In the genomic region with DNA sequence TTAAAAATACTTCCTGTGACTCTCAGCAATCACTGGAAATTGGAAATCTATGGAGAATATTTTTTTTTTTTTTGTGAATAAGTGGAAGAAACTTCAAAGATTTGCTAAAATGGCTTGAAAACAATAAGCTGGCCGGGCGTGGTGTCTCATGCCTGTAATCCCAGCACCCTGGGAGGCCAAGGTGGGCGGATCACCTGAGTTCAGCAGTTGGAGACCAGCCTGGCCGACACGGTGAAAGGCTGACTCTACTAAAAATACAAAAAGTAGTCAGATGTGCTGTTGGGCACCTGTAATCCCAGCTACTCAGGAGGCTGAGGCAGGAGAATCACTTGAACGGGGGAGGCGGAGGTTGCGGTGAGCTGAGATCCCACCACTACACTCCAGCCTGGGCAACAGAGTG, we compare ENCODE assay signal across 24 cellular contexts.
"Had no signal": no experiment of that assay in that cellular context is flagged by ENCODE, and none has a peak within 500 bp of the region (broad histone marks: within the 10 kb centered on the region; RNA-seq: fewer than 3 reads in every experiment).

No MANE protein-coding gene starts in this region.

- H3K9me3 ChIP-seq: adrenal gland had no signal

- ATAC-seq: activated CD4-positive, CD25-positive, alpha-beta regulatory T cell treated with anti-CD3 and anti-CD28 coated beads, Interleukin-2, amount 50 U/mL, for 24 hours; activated T-helper 17 cell treated with anti-CD3 and anti-CD28 coated beads, Interleukin-2, amount 50 U/mL, for 72 hours had no signal

- H3K4me1 Mint-ChIP-seq: activated naive CD4-positive, alpha-beta T cell treated with anti-CD3 and anti-CD28 coated beads, Interleukin-2, amount 10 ng/mL, durations not matched to agents 7 days and 5 days; activated naive CD8-positive, alpha-beta T cell treated with anti-CD3 and anti-CD28 coated beads, Interleukin-2, amount 10 ng/mL, durations not matched to agents 7 days and 5 days; activated T-helper 17 cell treated with anti-CD3 and anti-CD28 coated beads, Interleukin-2, amount 50 U/mL, for 72 hours had no signal

- H3K4me3 Mint-ChIP-seq: activated naive CD4-positive, alpha-beta T cell treated with anti-CD3 and anti-CD28 coated beads, Interleukin-2, amount 10 ng/mL, durations not matched to agents 7 days and 5 days; activated naive CD8-positive, alpha-beta T cell treated with anti-CD3 and anti-CD28 coated beads, Interleukin-2, amount 10 ng/mL, durations not matched to agents 7 days and 5 days; activated T-helper 17 cell treated with anti-CD3 and anti-CD28 coated beads, Interleukin-2, amount 50 U/mL, for 72 hours had no signal

- H3K27ac Mint-ChIP-seq: activated naive CD4-positive, alpha-beta T cell treated with anti-CD3 and anti-CD28 coated beads, Interleukin-2, amount 10 ng/mL, durations not matched to agents 7 days and 5 days; activated naive CD8-positive, alpha-beta T cell treated with anti-CD3 and anti-CD28 coated beads, Interleukin-2, amount 10 ng/mL, durations not matched to agents 7 days and 5 days; activated T-helper 17 cell treated with anti-CD3 and anti-CD28 coated beads, Interleukin-2, amount 50 U/mL, for 72 hours had no signal

- H3K36me3 Mint-ChIP-seq: activated naive CD4-positive, alpha-beta T cell treated with anti-CD3 and anti-CD28 coated beads, Interleukin-2, amount 10 ng/mL, durations not matched to agents 7 days and 5 days; activated naive CD8-positive, alpha-beta T cell treated with anti-CD3 and anti-CD28 coated beads, Interleukin-2, amount 10 ng/mL, durations not matched to agents 7 days and 5 days had no signal

- H3K36me3 ChIP-seq: adrenal gland, WERI-Rb-1 had no signal

- H3K4me3 ChIP-seq: adrenal gland, SK-N-MC had no signal

- H3K4me1 ChIP-seq: adrenal gland had no signal

- H3K27me3 ChIP-seq: adrenal gland had no signal

- DNase-seq: activated CD4-positive, alpha-beta T cell treated with anti-CD3 and anti-CD28 coated beads for 4 hours; activated CD4-positive, alpha-beta T cell treated with anti-CD3 and anti-CD28 coated beads, Interleukin-2, amount 50 U/mL, for 4 hours; activated gamma-delta T cell; activated naive CD4-positive, alpha-beta T cell treated with anti-CD3 and anti-CD28 coated beads, Interleukin-2, amount 10 ng/mL, durations not matched to agents 7 days and 5 days; activated naive CD8-positive, alpha-beta T cell treated with anti-CD3 and anti-CD28 coated beads, Interleukin-2, amount 10 ng/mL, durations not matched to agents 7 days and 5 days; activated T-cell treated with anti-CD3 and anti-CD28 coated beads for 4 hours; activated T-cell treated with anti-CD3 and anti-CD28 coated beads, Interleukin-2, amount 50 U/mL, for 48 hours; adrenal gland; anterior cingulate cortex; cerebellar nuclear complex; NCI-H1092; NCI-H1417 treated with DMSO at 0.1 percent for 48 hours; NCI-H1694; NCI-H2029; NCI-H2107; NCI-H2171 treated with DMSO at 0.1 percent for 48 hours; NCI-H226; NCI-H526; NCI-H82; T-helper 1 cell; WERI-Rb-1 had no signal

- H3K9me3 Mint-ChIP-seq: activated naive CD4-positive, alpha-beta T cell treated with anti-CD3 and anti-CD28 coated beads, Interleukin-2, amount 10 ng/mL, durations not matched to agents 7 days and 5 days; activated naive CD8-positive, alpha-beta T cell treated with anti-CD3 and anti-CD28 coated beads, Interleukin-2, amount 10 ng/mL, durations not matched to agents 7 days and 5 days; activated T-helper 17 cell treated with anti-CD3 and anti-CD28 coated beads, Interleukin-2, amount 50 U/mL, for 72 hours had no signal

- H3K27ac ChIP-seq: adrenal gland, SK-N-MC had no signal
